22 cellular contexts compared by ENCODE assay signal in the genomic region with DNA sequence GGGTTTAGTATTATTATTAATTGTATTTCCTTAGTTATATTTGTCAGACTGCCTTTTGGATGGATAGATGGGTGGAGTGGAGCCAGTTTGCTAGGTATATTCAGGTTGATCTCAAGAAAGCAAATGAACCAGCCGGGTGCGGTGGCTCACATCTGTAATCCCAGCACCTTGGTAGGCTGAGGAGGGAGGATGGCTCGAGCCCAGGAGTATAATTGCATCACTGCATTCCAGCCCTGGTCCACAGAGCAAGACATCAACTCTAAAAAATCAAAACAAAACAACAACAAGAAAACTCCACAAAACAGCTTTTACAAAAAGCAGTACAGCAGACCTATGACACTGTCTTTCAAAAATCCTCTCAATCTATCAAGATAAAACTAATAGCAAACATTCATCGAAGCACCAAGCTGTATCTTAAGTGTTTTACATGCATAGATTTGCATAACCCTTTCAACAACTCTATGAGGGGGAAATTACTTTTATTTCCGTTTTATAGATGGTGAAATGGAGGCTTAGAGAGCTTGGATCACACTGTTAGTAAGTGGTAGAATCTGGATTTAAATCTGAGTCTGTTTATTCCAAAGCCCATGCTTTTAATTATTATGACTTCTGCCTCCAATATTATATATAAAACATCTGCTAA. TPM values are rescaled to one million over a fixed set of nuclear protein-coding genes. Genes with fewer than 3 reads are reported as not detected.
"Had no signal": no experiment of that assay in that cellular context is flagged by ENCODE, and none has a peak within 500 bp of the region (broad histone marks: within the 10 kb centered on the region; RNA-seq: fewer than 3 reads in every experiment).

No MANE protein-coding gene starts in this region.

- ATAC-seq: body of pancreas, heart left ventricle, lower lobe of right lung had no signal

- H3K4me1 Mint-ChIP-seq: endodermal cell had no signal

- H3K27ac Mint-ChIP-seq: activated naive CD4-positive, alpha-beta T cell treated with anti-CD3 and anti-CD28 coated beads, Interleukin-2, amount 50 U/mL, for 24 hours; endodermal cell; mesothelial cell of epicardium; progenitor cell of endocrine pancreas had no signal

- H3K9me3 Mint-ChIP-seq: activated naive CD4-positive, alpha-beta T cell treated with anti-CD3 and anti-CD28 coated beads, Interleukin-2, amount 50 U/mL, for 24 hours; endodermal cell; mesothelial cell of epicardium had no signal

- H3K9me3 ChIP-seq: body of pancreas, heart left ventricle, lower lobe of right lung, right atrium auricular region, thoracic aorta, upper lobe of left lung had no signal

- H3K4me3 Mint-ChIP-seq: activated naive CD4-positive, alpha-beta T cell treated with anti-CD3 and anti-CD28 coated beads, Interleukin-2, amount 50 U/mL, for 24 hours; endodermal cell; mesothelial cell of epicardium had no signal

- H3K27me3 ChIP-seq: body of pancreas, dorsolateral prefrontal cortex, heart left ventricle, right atrium auricular region, upper lobe of left lung had no signal

- H3K36me3 ChIP-seq: heart left ventricle, lower lobe of right lung, right atrium auricular region, thoracic aorta, upper lobe of left lung, WERI-Rb-1 had no signal

- DNase-seq: activated CD4-positive, alpha-beta T cell treated with anti-CD3 and anti-CD28 coated beads, Interleukin-2, amount 50 U/mL, for 48 hours; activated gamma-delta T cell; amniotic stem cell; body of pancreas; dorsolateral prefrontal cortex; endodermal cell; heart left ventricle; lower lobe of right lung; occipital lobe; stimulated activated CD4-positive, alpha-beta T cell treated with anti-CD3 and anti-CD28 coated beads, Interleukin-15, amount 100 ng/mL, for 24 hours; stimulated activated CD4-positive, alpha-beta T cell treated with anti-CD3 and anti-CD28 coated beads, Interleukin-2, amount 100 ng/mL, for 48 hours; SW 1271; T-helper 2 cell; upper lobe of left lung; WERI-Rb-1 had no signal

- H3K4me3 ChIP-seq: body of pancreas, dorsolateral prefrontal cortex, heart left ventricle, lower lobe of right lung, right atrium auricular region, skin epidermis, thoracic aorta, upper lobe of left lung had no signal

- H3K27ac ChIP-seq: body of pancreas, dorsolateral prefrontal cortex, heart left ventricle, lower lobe of right lung, right atrium auricular region, skin epidermis, thoracic aorta, upper lobe of left lung, WERI-Rb-1 had no signal

- H3K27me3 Mint-ChIP-seq: activated naive CD4-positive, alpha-beta T cell treated with anti-CD3 and anti-CD28 coated beads, Interleukin-2, amount 50 U/mL, for 24 hours had no signal

- H3K4me1 ChIP-seq: body of pancreas, lower lobe of right lung, right atrium auricular region, upper lobe of left lung had no signal

RNA-seq across cellular contexts. Expression of gene KMO, which starts 25.5 kb away (rescaled TPM):
- total RNA-seq: endodermal cell, epithelial cell of proximal tubule, mesothelial cell of epicardium, progenitor cell of endocrine pancreas had no signal
